In the genomic region with DNA sequence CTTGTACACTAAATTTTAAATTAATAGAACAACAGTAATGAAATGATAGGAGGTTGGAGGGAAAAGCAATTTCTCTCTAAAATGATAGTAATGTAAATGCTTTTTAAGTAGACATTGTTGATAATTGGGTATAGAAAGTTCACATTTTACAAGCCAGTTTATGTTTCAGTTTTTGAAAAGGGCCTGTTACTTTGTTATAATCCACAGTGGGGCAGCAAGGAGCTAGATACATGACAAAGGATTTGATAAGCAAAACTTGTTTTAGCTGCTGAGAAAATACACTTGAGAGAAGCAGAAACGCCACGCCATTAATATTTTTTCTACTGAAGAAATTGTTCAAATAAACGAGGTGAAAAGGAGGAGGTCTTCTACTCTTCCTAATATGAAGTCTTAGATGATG, we compare ENCODE assay signal across 1 cellular context.
TF ChIP-seq lines count a peak whose summit lies in the region.

No MANE protein-coding gene starts in this region.

TF ChIP-seq in K562, 482 proteins besides CTCF, POLR2A, EP300 and RAD21:
- TF ChIP-seq POLR2G (IDR thresholded peaks at IDR 0.05; ENCODE audit: low read depth, low read length) (0 out of 2 replicates have a peak, but pooled peaks have one; percentile 13), ZNF41 (CRISPR knock-in tag; conservative IDR thresholded peaks at IDR 0.05) (no peak)
